3 cellular contexts compared by ENCODE assay signal in the genomic region with DNA sequence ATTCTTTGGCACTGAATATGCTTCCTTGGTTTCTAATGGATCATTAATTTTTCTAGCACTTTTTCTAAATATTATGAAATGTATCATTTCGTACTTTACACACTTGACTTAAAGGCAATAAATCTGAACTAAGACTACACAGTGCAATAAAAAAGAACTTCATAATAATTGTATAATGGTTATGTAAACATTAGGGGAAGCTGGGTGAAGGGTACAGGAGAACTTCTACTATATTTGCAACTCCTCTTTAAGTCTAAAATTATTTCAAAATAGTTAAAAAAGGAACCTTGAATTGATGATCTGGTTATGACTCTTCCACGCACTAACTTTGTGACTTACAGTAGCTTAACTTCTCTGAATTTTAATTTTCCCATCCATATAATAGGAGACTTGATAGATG. TPM values are rescaled to one million over a fixed set of nuclear protein-coding genes. Genes with fewer than 3 reads are reported as not detected.
"Had no signal": no experiment of that assay in that cellular context is flagged by ENCODE, and none has a peak within 500 bp of the region (broad histone marks: within the 10 kb centered on the region; RNA-seq: fewer than 3 reads in every experiment).

No MANE protein-coding gene starts in this region.

- DNase-seq: GDM1, GF-D8 had no signal

- ATAC-seq: GM12878 had no signal

- H3K4me3 ChIP-seq: GM12878 had no signal

RNA-seq across cellular contexts. Expression of a gene that starts 5.1 kb away (rescaled TPM):
- total RNA-seq: GM12878 had no signal
